In genomic region chr15:28085489-28086174, GRCh38 we compare ENCODE assay signal across 1 cellular context.
TF ChIP-seq lines count a peak whose summit lies in the region.

No MANE protein-coding gene starts in this region.

TF ChIP-seq in SK-N-SH treated with all-trans-retinoic acid at 6 μM for 48 hours, 23 proteins besides CTCF, POLR2A, EP300 and RAD21 (continued from another document):
- no peak for TF ChIP-seq CREB5 (CRISPR knock-in tag; IDR thresholded peaks at IDR 0.05; ENCODE audit: low read depth)
